Comparison of ENCODE assay signal across 1 cellular context in genomic region chr15:51450001-51450400, GRCh38.
TF ChIP-seq lines count a peak whose summit lies in the region.

No MANE protein-coding gene starts in this region.

TF ChIP-seq in GM23338, 12 proteins besides CTCF, POLR2A, EP300 and RAD21:
- TF ChIP-seq, protein P1, sequence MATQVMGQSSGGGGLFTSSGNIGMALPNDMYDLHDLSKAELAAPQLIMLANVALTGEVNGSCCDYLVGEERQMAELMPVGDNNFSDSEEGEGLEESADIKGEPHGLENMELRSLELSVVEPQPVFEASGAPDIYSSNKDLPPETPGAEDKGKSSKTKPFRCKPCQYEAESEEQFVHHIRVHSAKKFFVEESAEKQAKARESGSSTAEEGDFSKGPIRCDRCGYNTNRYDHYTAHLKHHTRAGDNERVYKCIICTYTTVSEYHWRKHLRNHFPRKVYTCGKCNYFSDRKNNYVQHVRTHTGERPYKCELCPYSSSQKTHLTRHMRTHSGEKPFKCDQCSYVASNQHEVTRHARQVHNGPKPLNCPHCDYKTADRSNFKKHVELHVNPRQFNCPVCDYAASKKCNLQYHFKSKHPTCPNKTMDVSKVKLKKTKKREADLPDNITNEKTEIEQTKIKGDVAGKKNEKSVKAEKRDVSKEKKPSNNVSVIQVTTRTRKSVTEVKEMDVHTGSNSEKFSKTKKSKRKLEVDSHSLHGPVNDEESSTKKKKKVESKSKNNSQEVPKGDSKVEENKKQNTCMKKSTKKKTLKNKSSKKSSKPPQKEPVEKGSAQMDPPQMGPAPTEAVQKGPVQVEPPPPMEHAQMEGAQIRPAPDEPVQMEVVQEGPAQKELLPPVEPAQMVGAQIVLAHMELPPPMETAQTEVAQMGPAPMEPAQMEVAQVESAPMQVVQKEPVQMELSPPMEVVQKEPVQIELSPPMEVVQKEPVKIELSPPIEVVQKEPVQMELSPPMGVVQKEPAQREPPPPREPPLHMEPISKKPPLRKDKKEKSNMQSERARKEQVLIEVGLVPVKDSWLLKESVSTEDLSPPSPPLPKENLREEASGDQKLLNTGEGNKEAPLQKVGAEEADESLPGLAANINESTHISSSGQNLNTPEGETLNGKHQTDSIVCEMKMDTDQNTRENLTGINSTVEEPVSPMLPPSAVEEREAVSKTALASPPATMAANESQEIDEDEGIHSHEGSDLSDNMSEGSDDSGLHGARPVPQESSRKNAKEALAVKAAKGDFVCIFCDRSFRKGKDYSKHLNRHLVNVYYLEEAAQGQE (IDR thresholded peaks at IDR 0.05; ENCODE audit: unreplicated experiment): no peak
- TF ChIP-seq ZNF114 (CRISPR knock-in tag; IDR thresholded peaks at IDR 0.05) (no peak), STAT1 (IDR thresholded peaks at IDR 0.05; ENCODE audit: unreplicated experiment) (no peak), NANOG (IDR thresholded peaks at IDR 0.05; ENCODE audit: borderline replicate concordance) (no peak), EZH2 (IDR thresholded peaks at IDR 0.05; ENCODE audit: low read depth, unreplicated experiment) (no peak), JUNB (IDR thresholded peaks at IDR 0.05; ENCODE audit: unreplicated experiment) (no peak), POLR2AphosphoS5 (IDR thresholded peaks at IDR 0.05; ENCODE audit: low read depth) (no peak), ETS1 (IDR thresholded peaks at IDR 0.05) (no peak), CREB1 (CRISPR knock-in tag; IDR thresholded peaks at IDR 0.05; ENCODE audit: low read depth) (no peak), EZH2phosphoT487 (IDR thresholded peaks at IDR 0.05; ENCODE audit: unreplicated experiment) (no peak), ZNF331 (CRISPR knock-in tag; IDR thresholded peaks at IDR 0.05; ENCODE audit: low read depth) (no peak)
- TF ChIP-seq, protein P2, sequence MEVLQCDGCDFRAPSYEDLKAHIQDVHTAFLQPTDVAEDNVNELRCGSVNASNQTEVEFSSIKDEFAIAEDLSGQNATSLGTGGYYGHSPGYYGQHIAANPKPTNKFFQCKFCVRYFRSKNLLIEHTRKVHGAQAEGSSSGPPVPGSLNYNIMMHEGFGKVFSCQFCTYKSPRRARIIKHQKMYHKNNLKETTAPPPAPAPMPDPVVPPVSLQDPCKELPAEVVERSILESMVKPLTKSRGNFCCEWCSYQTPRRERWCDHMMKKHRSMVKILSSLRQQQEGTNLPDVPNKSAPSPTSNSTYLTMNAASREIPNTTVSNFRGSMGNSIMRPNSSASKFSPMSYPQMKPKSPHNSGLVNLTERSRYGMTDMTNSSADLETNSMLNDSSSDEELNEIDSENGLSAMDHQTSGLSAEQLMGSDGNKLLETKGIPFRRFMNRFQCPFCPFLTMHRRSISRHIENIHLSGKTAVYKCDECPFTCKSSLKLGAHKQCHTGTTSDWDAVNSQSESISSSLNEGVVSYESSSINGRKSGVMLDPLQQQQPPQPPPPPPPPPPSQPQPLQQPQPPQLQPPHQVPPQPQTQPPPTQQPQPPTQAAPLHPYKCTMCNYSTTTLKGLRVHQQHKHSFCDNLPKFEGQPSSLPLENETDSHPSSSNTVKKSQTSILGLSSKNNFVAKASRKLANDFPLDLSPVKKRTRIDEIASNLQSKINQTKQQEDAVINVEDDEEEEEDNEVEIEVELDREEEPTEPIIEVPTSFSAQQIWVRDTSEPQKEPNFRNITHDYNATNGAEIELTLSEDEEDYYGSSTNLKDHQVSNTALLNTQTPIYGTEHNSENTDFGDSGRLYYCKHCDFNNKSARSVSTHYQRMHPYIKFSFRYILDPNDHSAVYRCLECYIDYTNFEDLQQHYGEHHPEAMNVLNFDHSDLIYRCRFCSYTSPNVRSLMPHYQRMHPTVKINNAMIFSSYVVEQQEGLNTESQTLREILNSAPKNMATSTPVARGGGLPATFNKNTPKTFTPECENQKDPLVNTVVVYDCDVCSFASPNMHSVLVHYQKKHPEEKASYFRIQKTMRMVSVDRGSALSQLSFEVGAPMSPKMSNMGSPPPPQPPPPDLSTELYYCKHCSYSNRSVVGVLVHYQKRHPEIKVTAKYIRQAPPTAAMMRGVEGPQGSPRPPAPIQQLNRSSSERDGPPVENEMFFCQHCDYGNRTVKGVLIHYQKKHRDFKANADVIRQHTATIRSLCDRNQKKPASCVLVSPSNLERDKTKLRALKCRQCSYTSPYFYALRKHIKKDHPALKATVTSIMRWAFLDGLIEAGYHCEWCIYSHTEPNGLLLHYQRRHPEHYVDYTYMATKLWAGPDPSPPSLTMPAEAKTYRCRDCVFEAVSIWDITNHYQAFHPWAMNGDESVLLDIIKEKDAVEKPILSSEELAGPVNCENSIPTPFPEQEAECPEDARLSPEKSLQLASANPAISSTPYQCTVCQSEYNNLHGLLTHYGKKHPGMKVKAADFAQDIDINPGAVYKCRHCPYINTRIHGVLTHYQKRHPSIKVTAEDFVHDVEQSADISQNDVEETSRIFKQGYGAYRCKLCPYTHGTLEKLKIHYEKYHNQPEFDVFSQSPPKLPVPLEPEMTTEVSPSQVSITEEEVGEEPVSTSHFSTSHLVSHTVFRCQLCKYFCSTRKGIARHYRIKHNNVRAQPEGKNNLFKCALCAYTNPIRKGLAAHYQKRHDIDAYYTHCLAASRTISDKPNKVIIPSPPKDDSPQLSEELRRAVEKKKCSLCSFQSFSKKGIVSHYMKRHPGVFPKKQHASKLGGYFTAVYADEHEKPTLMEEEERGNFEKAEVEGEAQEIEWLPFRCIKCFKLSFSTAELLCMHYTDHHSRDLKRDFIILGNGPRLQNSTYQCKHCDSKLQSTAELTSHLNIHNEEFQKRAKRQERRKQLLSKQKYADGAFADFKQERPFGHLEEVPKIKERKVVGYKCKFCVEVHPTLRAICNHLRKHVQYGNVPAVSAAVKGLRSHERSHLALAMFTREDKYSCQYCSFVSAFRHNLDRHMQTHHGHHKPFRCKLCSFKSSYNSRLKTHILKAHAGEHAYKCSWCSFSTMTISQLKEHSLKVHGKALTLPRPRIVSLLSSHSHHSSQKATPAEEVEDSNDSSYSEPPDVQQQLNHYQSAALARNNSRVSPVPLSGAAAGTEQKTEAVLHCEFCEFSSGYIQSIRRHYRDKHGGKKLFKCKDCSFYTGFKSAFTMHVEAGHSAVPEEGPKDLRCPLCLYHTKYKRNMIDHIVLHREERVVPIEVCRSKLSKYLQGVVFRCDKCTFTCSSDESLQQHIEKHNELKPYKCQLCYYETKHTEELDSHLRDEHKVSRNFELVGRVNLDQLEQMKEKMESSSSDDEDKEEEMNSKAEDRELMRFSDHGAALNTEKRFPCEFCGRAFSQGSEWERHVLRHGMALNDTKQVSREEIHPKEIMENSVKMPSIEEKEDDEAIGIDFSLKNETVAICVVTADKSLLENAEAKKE (CRISPR knock-in tag; IDR thresholded peaks at IDR 0.05): no peak
